ENCODE assay signal across 18 cellular contexts in the genomic region with DNA sequence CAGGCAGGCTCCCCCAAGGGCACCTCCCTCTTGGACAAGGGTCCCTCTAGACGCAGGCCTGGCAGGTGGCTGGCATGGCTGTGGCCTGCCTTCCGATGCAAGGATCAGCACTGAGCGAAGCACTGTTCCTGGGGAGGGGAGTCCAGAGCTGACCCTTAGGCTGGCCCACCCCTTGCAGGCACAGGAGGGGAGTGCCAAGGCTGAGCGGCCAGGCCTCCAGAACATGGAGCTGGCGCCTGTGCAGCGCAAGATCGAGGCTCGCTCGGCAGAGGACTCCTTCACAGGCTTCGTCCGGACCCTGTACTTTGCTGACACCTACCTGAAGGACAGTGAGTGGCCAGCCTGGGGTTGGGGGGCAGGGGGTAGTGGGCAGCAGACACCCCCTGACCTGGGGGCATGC. TPM values are rescaled to one million over a fixed set of nuclear protein-coding genes. Genes with fewer than 3 reads are reported as not detected.
DNase-seq lines count a peak whose midpoint lies in the region; ATAC-seq and TF ChIP-seq lines count a peak whose summit lies in the region.
"Had no signal": no experiment of that assay in that cellular context is flagged by ENCODE, and none has a peak within 500 bp of the region (broad histone marks: within the 10 kb centered on the region; RNA-seq: fewer than 3 reads in every experiment).

No MANE protein-coding gene starts in this region.

- H2AFZ ChIP-seq in OCI-LY7 (ENCODE audit: low read length), result peak overlapping the region; percentile 92

- H3K4me3 Mint-ChIP-seq in stimulated activated memory B cell treated with anti-CD40 and anti-IgM and Interleukin-4, amounts not matched to agents 10 μg/mL and 1 μg/mL and 100 μg/mL, for 72 hours, result peak overlapping the region; percentile 63
- H3K4me3 Mint-ChIP-seq: HFFc6 had no signal

- H3K36me3 ChIP-seq in OCI-LY7 (ENCODE audit: insufficient read depth, low read length), result no peaks in the 10 kb centered on the region
- peaks cover 60% of the 10 kb centered on the region for H3K36me3 ChIP-seq in lower lobe of right lung
- peaks cover 0 to 91% (median 6%) of the 10 kb centered on the region in 3 donors for H3K36me3 ChIP-seq in esophagus squamous epithelium
- H3K36me3 ChIP-seq: cardiac muscle cell, ovary had no signal

- TF ChIP-seq CTCF in HL-60 (IDR thresholded peaks at IDR 0.05; ENCODE audit: insufficient read depth, low read length) (no peak), OCI-LY7 (conservative IDR thresholded peaks at IDR 0.05; ENCODE audit: low read length) (no peak), lower lobe of right lung (IDR thresholded peaks at IDR 0.05) (no peak), esophagus squamous epithelium (IDR thresholded peaks at IDR 0.05) (no peak)

- H3K27ac Mint-ChIP-seq in stimulated activated memory B cell treated with anti-CD40 and anti-IgM and Interleukin-4, amounts not matched to agents 10 μg/mL and 1 μg/mL and 100 μg/mL, for 72 hours, result peak overlapping the region; percentile 96
- H3K27ac Mint-ChIP-seq: HFFc6 had no signal

- H3K4me3 ChIP-seq in HL-60 (replicated peaks; ENCODE audit: insufficient read depth, low read length) (no peak overlapping the region), OCI-LY7 (ENCODE audit: low read depth, low read length, poor library complexity, severe bottlenecking) (peak overlapping the region; percentile 7), lower lobe of right lung (no peak overlapping the region), esophagus squamous epithelium (no peak overlapping the region)
- H3K4me3 ChIP-seq: cardiac muscle cell, mucosa of descending colon, ovary had no signal

- TF ChIP-seq POLR2A in esophagus squamous epithelium (IDR thresholded peaks at IDR 0.05), result no peak

- peak overlapping the region; percentile 86 for H3K27ac ChIP-seq in HL-60 (replicated peaks)
- H3K27ac ChIP-seq in OCI-LY7 (ENCODE audit: low read depth, low read length, poor library complexity, severe bottlenecking), result peak overlapping the region; percentile 61
- H3K27ac ChIP-seq in lower lobe of right lung, result peak overlapping the region; percentile 80
- peak overlapping the region in 2 of 4 donors; percentile 60 to 83 for H3K27ac ChIP-seq in esophagus squamous epithelium
- H3K27ac ChIP-seq: ovary, VCaP had no signal

- peaks cover 43% of the 10 kb centered on the region for H3K4me1 ChIP-seq in OCI-LY7 (ENCODE audit: insufficient read depth, low read length, poor library complexity, severe bottlenecking)
- no peaks in the 10 kb centered on the region for H3K4me1 ChIP-seq in lower lobe of right lung
- peaks cover 0 to 7% (median 0%) of the 10 kb centered on the region in 3 donors for H3K4me1 ChIP-seq in esophagus squamous epithelium

- H3K9me3 ChIP-seq in OCI-LY7 (ENCODE audit: low read length), result no peaks in the 10 kb centered on the region
- no peaks in the 10 kb centered on the region for H3K9me3 ChIP-seq in lower lobe of right lung
- no peaks in the 10 kb centered on the region for H3K9me3 ChIP-seq in esophagus squamous epithelium
- H3K9me3 ChIP-seq: mucosa of descending colon, ovary, SK-N-SH had no signal

- no peaks in the 10 kb centered on the region for H3K9me3 Mint-ChIP-seq in stimulated activated memory B cell treated with anti-CD40 and anti-IgM and Interleukin-4, amounts not matched to agents 10 μg/mL and 1 μg/mL and 100 μg/mL, for 72 hours
- H3K9me3 Mint-ChIP-seq: HFFc6 had no signal

- no peaks in the 10 kb centered on the region for H3K27me3 Mint-ChIP-seq in stimulated activated memory B cell treated with anti-CD40 and anti-IgM and Interleukin-4, amounts not matched to agents 10 μg/mL and 1 μg/mL and 100 μg/mL, for 72 hours

- POLR2A ChIA-PET in OCI-LY7 (lab: Charles Lee), result interaction anchor here (0.5 to 3.4 kb wide), 13 partner anchors 10 to 411 kb away, joined by 3 to 18 read pairs (median 4); partner anchors contain the start of gene TSEN54

- no peak for DNase-seq in HL-60 (ENCODE audit: low read depth in 1 of 2, low spot score in 1 of 2)
- DNase-seq in OCI-LY7 (ENCODE audit: low spot score), result no peak
- DNase-seq in lower lobe of right lung, result no peak
- DNase-seq in esophagus squamous epithelium (lab: John Stamatoyannopoulos, UW), result no peak
- no peak for DNase-seq in OCI-M1 (lab: John Stamatoyannopoulos, UW)
- DNase-seq: activated gamma-delta T cell treated with Interleukin-2 at 50 U/mL for 16 hours, amniotic stem cell, Calu3, HFFc6, mucosa of descending colon, NCI-H2171, NCI-H526 treated with DMSO at 0.1 percent for 48 hours, ovary, SK-N-SH had no signal

- peaks cover 11% of the 10 kb centered on the region for H3K36me3 Mint-ChIP-seq in stimulated activated memory B cell treated with anti-CD40 and anti-IgM and Interleukin-4, amounts not matched to agents 10 μg/mL and 1 μg/mL and 100 μg/mL, for 72 hours

- CTCF ChIA-PET in OCI-LY7 (lab: Charles Lee; ENCODE audit: unreplicated experiment), result interaction anchor here (1.1 kb wide), 3 partner anchors 12 to 183 kb away, joined by 3 to 4 read pairs (median 3); no protein-coding TSS in a partner anchor

- H3K27me3 ChIP-seq in HL-60 (ENCODE audit: insufficient read depth, poor library complexity, severe bottlenecking), result no peaks in the 10 kb centered on the region
- no peaks in the 10 kb centered on the region for H3K27me3 ChIP-seq in lower lobe of right lung (ENCODE audit: low read depth)
- no peaks in the 10 kb centered on the region for H3K27me3 ChIP-seq in esophagus squamous epithelium
- H3K27me3 ChIP-seq: cardiac muscle cell, ovary had no signal

- no CpG with 5 or more reads among the region's 11 CpGs for WGBS in esophagus squamous epithelium, 2 donors

- no peaks in the 10 kb centered on the region for H4K20me1 ChIP-seq in OCI-LY7 (ENCODE audit: insufficient read depth, low read length)

- H3K4me1 Mint-ChIP-seq in stimulated activated memory B cell treated with anti-CD40 and anti-IgM and Interleukin-4, amounts not matched to agents 10 μg/mL and 1 μg/mL and 100 μg/mL, for 72 hours, result peaks cover 31% of the 10 kb centered on the region

- intact Hi-C loops in OCI-LY7 (cut with micrococcal nuclease; ENCODE audit: unreplicated experiment) (loop anchor here (2.0 kb wide), 2 partner anchors 18 to 46 kb away; partner anchors contain the start of gene LLGL2), lower lobe of right lung (cut with DNase I) (no loop called here), esophagus squamous epithelium (cut with DNase I) (no loop called here)

- H3K79me2 ChIP-seq in OCI-LY7 (ENCODE audit: insufficient read depth, low read depth, low read length), result no peaks in the 10 kb centered on the region

- ATAC-seq in lower lobe of right lung (no peak), GM19463 (IDR thresholded peaks at IDR 0.05; ENCODE audit: unreplicated experiment) (no peak)
- no peak for ATAC-seq in stimulated activated memory B cell treated with anti-CD40 and anti-IgM and Interleukin-4, amounts not matched to agents 10 μg/mL and 1 μg/mL and 100 μg/mL, for 72 hours

- H3K4me2 ChIP-seq in OCI-LY7 (ENCODE audit: low read length), result peak overlapping the region; percentile 56
- H3K4me2 ChIP-seq: SK-N-SH had no signal

- BruUV-seq in OCI-LY7 (replicated peaks; lab: Mats Ljungman, UMichigan), result no TSS peak

- H3K9me2 ChIP-seq in OCI-LY7 (ENCODE audit: insufficient read depth, low read length), result no peaks in the 10 kb centered on the region
- H3K9me2 ChIP-seq: SK-N-SH had no signal

RNA-seq across cellular contexts. Expression of gene MYO15B, which starts 16.8 kb away (rescaled TPM):
- total RNA-seq in OCI-LY7 (2014; rRNA removed; shearing (Covaris generic)), result 8.9 and 9.7 TPM in 2 replicates
- total RNA-seq in OCI-LY7 (2022) (17.7 and 19.2 TPM in 2 replicates), lower lobe of right lung (181 TPM), esophagus squamous epithelium (10 to 100 TPM in 2 of 4 donors, 1 to 10 TPM in 2; 6.3 to 60.7 (median 10.4) TPM)

RNA-seq across cellular contexts. Expression of gene LLGL2, which starts 45.3 kb away (rescaled TPM):
- total RNA-seq in OCI-LY7 (2014; rRNA removed; shearing (Covaris generic)), result 10.7 and 12.6 TPM in 2 replicates
- total RNA-seq in OCI-LY7 (2022), result 20.9 and 21.6 TPM in 2 replicates
- total RNA-seq in lower lobe of right lung, result 111 TPM
- 100 to 1,000 TPM in 1 of 4 donors, 10 to 100 TPM in 3; 40.0 to 101 (median 67.3) TPM for total RNA-seq in esophagus squamous epithelium

RNA-seq across cellular contexts. Expression of gene TSEN54, which starts 54.4 kb away (rescaled TPM):
- 45.4 and 57.4 TPM in 2 replicates for total RNA-seq in OCI-LY7 (2014; rRNA removed; shearing (Covaris generic))
- total RNA-seq in OCI-LY7 (2022) (57.9 and 69.8 TPM in 2 replicates), lower lobe of right lung (20.4 TPM), esophagus squamous epithelium (10 to 100 TPM; 18.3 to 33.2 (median 23.1) TPM)

RNA-seq across cellular contexts. Expression of gene CASKIN2, which starts 55.4 kb away (rescaled TPM):
- not detected in 2 replicates for total RNA-seq in OCI-LY7 (2014; rRNA removed; shearing (Covaris generic))
- total RNA-seq in OCI-LY7 (2022), result 0.24 and 1.0 TPM in 2 replicates
- total RNA-seq in lower lobe of right lung, result 68.8 TPM
- 10 to 100 TPM in 3 of 4 donors, 1 to 10 TPM in 1; 9.5 to 12.2 (median 10.4) TPM for total RNA-seq in esophagus squamous epithelium
